In genomic region chr12:20527396-20528154, GRCh38 we compare ENCODE assay signal across 14 cellular contexts.
DNase-seq lines count a peak whose midpoint lies in the region; ATAC-seq and TF ChIP-seq lines count a peak whose summit lies in the region.
"Had no signal": no experiment of that assay in that cellular context is flagged by ENCODE, and none has a peak within 500 bp of the region (broad histone marks: within the 10 kb centered on the region; RNA-seq: fewer than 3 reads in every experiment).

No MANE protein-coding gene starts in this region.

- H3K36me3 Mint-ChIP-seq in HFFc6 (ENCODE audit: low read depth): no peaks in the 10 kb centered on the region
- H3K36me3 Mint-ChIP-seq: CD4-positive, CD25-positive, alpha-beta regulatory T cell had no signal

- in situ Hi-C loops in gastrocnemius medialis (cut with MboI; ENCODE audit: low sequenced_read_pairs in 4 of 4): no loop called here

- H3K4me1 ChIP-seq in sigmoid colon: peaks cover 0 to 44% (median 15%) of the 10 kb centered on the region in 4 donors
- H3K4me1 ChIP-seq in gastrocnemius medialis: no peaks in the 10 kb centered on the region

- H3K9me3 Mint-ChIP-seq in HFFc6: no peaks in the 10 kb centered on the region
- H3K9me3 Mint-ChIP-seq: activated CD8-positive, alpha-beta T cell treated with anti-CD3 and anti-CD28 coated beads for 36 hours had no signal

- TF ChIP-seq POLR2A in sigmoid colon (IDR thresholded peaks at IDR 0.05): no peak
- TF ChIP-seq POLR2A in gastrocnemius medialis (IDR thresholded peaks at IDR 0.05): no peak

- ATAC-seq in gastrocnemius medialis: no peak
- ATAC-seq: activated CD8-positive, alpha-beta T cell treated with anti-CD3 and anti-CD28 coated beads for 36 hours; stimulated activated naive CD8-positive, alpha-beta T cell treated with anti-CD3 and anti-CD28 coated beads, Interleukin-15, Interleukin-2, amounts not matched to agents 100 U/mL and 50 U/mL, for 24 hours had no signal

- H3K4me3 Mint-ChIP-seq in HFFc6: peak overlapping the region; percentile 4; the same call in 1 of the 2 replicates
- H3K4me3 Mint-ChIP-seq: activated CD8-positive, alpha-beta T cell treated with anti-CD3 and anti-CD28 coated beads for 36 hours; CD4-positive, CD25-positive, alpha-beta regulatory T cell had no signal

- TF ChIP-seq CTCF in HFFc6 (IDR thresholded peaks at IDR 0.05): no peak
- TF ChIP-seq CTCF in dorsolateral prefrontal cortex (IDR thresholded peaks at IDR 0.05 in 54 of 56, conservative IDR thresholded peaks at IDR 0.05 in 2 of 56; ENCODE audit: low read depth in 1 of 56, partially characterized antibody in 56 of 56): no peak
- TF ChIP-seq CTCF in sigmoid colon (IDR thresholded peaks at IDR 0.05): no peak
- TF ChIP-seq CTCF in gastrocnemius medialis (IDR thresholded peaks at IDR 0.05 in 4 of 5, conservative IDR thresholded peaks at IDR 0.05 in 1 of 5): no peak

- peak overlapping the region in 36 of 59 donors; percentile 3 to 50 (median 24) for H3K4me3 ChIP-seq in dorsolateral prefrontal cortex
- H3K4me3 ChIP-seq in sigmoid colon: peak overlapping the region in 3 of 4 donors; percentile 5 to 20 (median 9)
- no peak overlapping the region for H3K4me3 ChIP-seq in gastrocnemius medialis

- H3K27ac Mint-ChIP-seq in HFFc6: no peak overlapping the region
- H3K27ac Mint-ChIP-seq: activated CD8-positive, alpha-beta T cell treated with anti-CD3 and anti-CD28 coated beads for 36 hours had no signal

- H3K9me3 ChIP-seq in sigmoid colon (no peaks in the 10 kb centered on the region), gastrocnemius medialis (no peaks in the 10 kb centered on the region)

- H3K27ac ChIP-seq in dorsolateral prefrontal cortex: peak overlapping the region in 28 of 59 donors; percentile 0 to 67 (median 23)
- peak overlapping the region; percentile 66 to 78 (median 70) for H3K27ac ChIP-seq in sigmoid colon
- no peak overlapping the region for H3K27ac ChIP-seq in gastrocnemius medialis

- peaks cover 42% of the 10 kb centered on the region for H3K4me1 Mint-ChIP-seq in HFFc6 (ENCODE audit: low read depth)
- H3K4me1 Mint-ChIP-seq: CD4-positive, CD25-positive, alpha-beta regulatory T cell had no signal

- intact Hi-C loops in dorsolateral prefrontal cortex (cut with DNase I) (no loop called here), sigmoid colon (cut with DNase I) (no loop called here), gastrocnemius medialis (cut with DNase I; ENCODE audit: low total_unique reads) (no loop called here)

- WGBS in sigmoid colon, 2 donors: 71 to 78% methylated on average over 8 of the region's 8 CpGs

- DNase-seq in HFFc6 (no peak), dorsolateral prefrontal cortex (no peak), kidney glomerular epithelial cell (lab: John Stamatoyannopoulos, UW) (peak; percentile 44), sigmoid colon (no peak), gastrocnemius medialis (no peak), NCI-H748 treated with DMSO at 0.1 percent for 48 hours (lab: John Stamatoyannopoulos, UW) (no peak), NCI-H1105 treated with DMSO at 0.1 percent for 48 hours (lab: John Stamatoyannopoulos, UW) (no peak)
- no peak for DNase-seq in activated CD4-positive, CD25-positive, alpha-beta regulatory T cell treated with anti-CD3 and anti-CD28 coated beads, Interleukin-2, amount 50 U/mL, for 72 hours
- DNase-seq: activated CD8-positive, alpha-beta T cell treated with anti-CD3 and anti-CD28 coated beads for 36 hours; activated gamma-delta T cell; CD4-positive, CD25-positive, alpha-beta regulatory T cell; NCI-H1417; NCI-H526; stimulated activated naive CD8-positive, alpha-beta T cell treated with anti-CD3 and anti-CD28 coated beads, Interleukin-15, Interleukin-2, amounts not matched to agents 100 U/mL and 50 U/mL, for 24 hours had no signal

- peaks cover 1% of the 10 kb centered on the region; the same call in 1 of the 2 replicates for H3K27me3 Mint-ChIP-seq in HFFc6 (ENCODE audit: insufficient read depth)
- H3K27me3 Mint-ChIP-seq: activated CD8-positive, alpha-beta T cell treated with anti-CD3 and anti-CD28 coated beads for 36 hours; CD4-positive, CD25-positive, alpha-beta regulatory T cell had no signal

- H3K27me3 ChIP-seq in dorsolateral prefrontal cortex: no peaks in the 10 kb centered on the region
- H3K27me3 ChIP-seq in sigmoid colon: no peaks in the 10 kb centered on the region
- H3K27me3 ChIP-seq in gastrocnemius medialis: no peaks in the 10 kb centered on the region

- no peaks in the 10 kb centered on the region for H3K36me3 ChIP-seq in sigmoid colon
- no peaks in the 10 kb centered on the region for H3K36me3 ChIP-seq in gastrocnemius medialis

- no peak for TF ChIP-seq EP300 in sigmoid colon (IDR thresholded peaks at IDR 0.05)

Comparison
In these comparisons a context has a peak if more than half of its experiments do, and no peak if none do; other contexts are left out.
1. H3K27ac ChIP-seq: peak in sigmoid colon (4 of 4); none in gastrocnemius medialis (0 of 4).
2. H3K4me3 ChIP-seq: peak in dorsolateral prefrontal cortex (36 of 59) and sigmoid colon (3 of 4); none in gastrocnemius medialis (0 of 4).